ENCODE assay signal across 8 cellular contexts in genomic region chr5:8769631-8770030, GRCh38.
"Had no signal": no experiment of that assay in that cellular context is flagged by ENCODE, and none has a peak within 500 bp of the region (broad histone marks: within the 10 kb centered on the region; RNA-seq: fewer than 3 reads in every experiment).

No MANE protein-coding gene starts in this region.

- H3K4me3 ChIP-seq: GM12878 had no signal

- DNase-seq: GDM1, GF-D8 had no signal

- FAIRE-seq: G401.6, GM12878, GM12891, GM12892, GM18507, GM19239 had no signal

- ATAC-seq: GM12878 had no signal
